ENCODE assay signal across 8 cellular contexts in the genomic region with DNA sequence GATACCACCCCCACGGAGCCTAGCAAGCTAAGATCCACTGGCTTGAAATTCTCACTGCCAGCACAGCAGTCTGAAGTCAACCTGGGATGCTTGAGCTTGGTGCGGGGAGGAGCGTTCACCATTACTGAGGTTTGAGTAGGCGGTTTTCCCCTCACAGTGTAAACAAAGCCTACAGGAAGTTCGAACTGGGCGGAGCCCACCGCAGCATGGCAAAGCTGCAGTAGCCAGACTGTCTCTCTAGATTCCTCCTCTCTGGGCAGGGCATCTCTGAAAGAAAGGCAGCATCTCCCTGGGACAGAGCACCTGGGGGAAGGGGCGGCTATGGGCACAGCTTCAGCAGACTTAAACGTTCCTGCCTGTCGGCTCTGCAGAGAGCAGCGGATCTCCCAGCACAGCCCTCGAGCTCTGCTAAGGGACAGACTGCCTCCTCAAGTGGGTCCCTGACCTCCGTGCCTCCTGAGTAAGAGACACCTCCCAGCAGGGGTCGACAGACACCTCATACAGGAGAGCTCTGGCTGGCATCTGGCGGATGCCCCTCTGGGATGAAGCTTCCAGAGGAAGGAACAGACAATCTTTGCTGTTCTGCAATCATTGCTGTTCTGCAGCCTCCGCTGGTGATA. TPM values are rescaled to one million over a fixed set of nuclear protein-coding genes. Genes with fewer than 3 reads are reported as not detected.
DNase-seq lines count a peak whose midpoint lies in the region; ATAC-seq, FAIRE-seq and TF ChIP-seq lines count a peak whose summit lies in the region.
"Not testable (repeated sequence)": the region's sequence is repeated elsewhere in the genome, so short reads cannot be mapped to it uniquely, and the experiment has no call there.

No MANE protein-coding gene starts in this region.

- not testable (repeated sequence) for H3K27me3 ChIP-seq in MM.1S (replicated peaks; ENCODE audit: insufficient read depth, low read length); endodermal cell (ENCODE audit: control insufficient read depth, insufficient read depth, low read length, poor library complexity, severe bottlenecking); smooth muscle cell (ENCODE audit: low read depth)
- peaks cover 0 to 11% (median 0%) of the 10 kb centered on the region in 3 donors for H3K27me3 ChIP-seq in stomach

- H3K27ac ChIP-seq in MM.1S (ENCODE audit: low read length), result peak overlapping the region; percentile 53; the same call in 1 of the 2 replicates
- H3K27ac ChIP-seq in endodermal cell (ENCODE audit: low read depth, low read length); smooth muscle cell (ENCODE audit: low read depth); stomach: not testable (repeated sequence)

- H3K27me3 Mint-ChIP-seq in endodermal cell (ENCODE audit: insufficient read depth), result not testable (repeated sequence)

- not testable (repeated sequence) for H3K27ac Mint-ChIP-seq in endodermal cell

- H3K4me3 ChIP-seq in MM.1S (ENCODE audit: low read length), result peak overlapping the region; percentile 38; the same call in 1 of the 2 replicates
- not testable (repeated sequence) for H3K4me3 ChIP-seq in endodermal cell (ENCODE audit: low read length); smooth muscle cell; stomach

- not testable (repeated sequence) for H3K9me3 Mint-ChIP-seq in endodermal cell

- peak; percentile 23 for TF ChIP-seq CTCF in MM.1S (IDR thresholded peaks at IDR 0.05; ENCODE audit: low read length)
- not testable (repeated sequence) for TF ChIP-seq CTCF in endodermal cell (conservative IDR thresholded peaks at IDR 0.05); smooth muscle cell (IDR thresholded peaks at IDR 0.05; ENCODE audit: borderline replicate concordance, insufficient read depth, poor library complexity, severe bottlenecking); stomach (IDR thresholded peaks at IDR 0.05)

- H3F3A ChIP-seq in MM.1S (ENCODE audit: insufficient read depth, low read length); smooth muscle cell (ENCODE audit: low read depth): not testable (repeated sequence)

- H3K4me3 Mint-ChIP-seq in endodermal cell, result not testable (repeated sequence)

- not testable (repeated sequence) for H3K4me1 Mint-ChIP-seq in endodermal cell

- H3K9me3 ChIP-seq in MM.1S (replicated peaks; ENCODE audit: insufficient read depth, low read length); endodermal cell (ENCODE audit: control insufficient read depth, low read length); smooth muscle cell (replicated peaks; ENCODE audit: low read depth); stomach: not testable (repeated sequence)

- H3K4me1 ChIP-seq in MM.1S (ENCODE audit: low read length), result peaks cover 21% of the 10 kb centered on the region
- not testable (repeated sequence) for H3K4me1 ChIP-seq in endodermal cell (ENCODE audit: control insufficient read depth, insufficient read depth, low read length); smooth muscle cell (ENCODE audit: low read depth); stomach

- intact Hi-C loops in stomach (cut with DNase I; ENCODE audit: low total_unique reads), result not testable (repeated sequence)

- FAIRE-seq in GM18507 (lab: Jason Lieb, UNC), result peak; percentile 56

- not testable (repeated sequence) for TF ChIP-seq EP300 in stomach (IDR thresholded peaks at IDR 0.05)

- H3K36me3 Mint-ChIP-seq in endodermal cell (ENCODE audit: low read depth), result not testable (repeated sequence)

- peak; percentile 87 for ATAC-seq in HG02642 (IDR thresholded peaks at IDR 0.05; ENCODE audit: poor library complexity, unreplicated experiment)

- not testable (repeated sequence) for H3K36me3 ChIP-seq in MM.1S (replicated peaks; ENCODE audit: insufficient read depth, low read length); endodermal cell (ENCODE audit: control insufficient read depth, insufficient read depth, low read length); smooth muscle cell (ENCODE audit: low read depth); stomach

- DNase-seq in GM18507 (ENCODE audit: extremely low spot score, insufficient read length, low read depth); smooth muscle cell (lab: John Stamatoyannopoulos, UW; ENCODE audit: unreplicated experiment): not testable (repeated sequence)
- DNase-seq in MM.1S, result peak; percentile 90
- peak; percentile 16 to 87 (median 43) for DNase-seq in T-helper 1 cell
- peak; percentile 23 for DNase-seq in activated T-cell treated with anti-CD3 and anti-CD28 coated beads for 48 hours (ENCODE audit: low read depth)
- peak; percentile 73 for DNase-seq in endodermal cell
- DNase-seq in stomach, result peak; percentile 46

- not testable (repeated sequence) for H3K9me2 ChIP-seq in MM.1S (replicated peaks; ENCODE audit: insufficient read depth, low read length)

- H3K4me2 ChIP-seq in MM.1S (ENCODE audit: low read depth, low read length) (peak overlapping the region; percentile 54; the same call in 1 of the 2 replicates), smooth muscle cell (peak overlapping the region; percentile 17)

- not testable (repeated sequence) for TF ChIP-seq POLR2A in stomach (IDR thresholded peaks at IDR 0.05)

- not testable (repeated sequence) for H4K20me1 ChIP-seq in MM.1S (ENCODE audit: insufficient read depth, low read length); smooth muscle cell (ENCODE audit: low read depth)

- H2AFZ ChIP-seq in MM.1S (ENCODE audit: low read length), result peak overlapping the region; percentile 68
- H2AFZ ChIP-seq in smooth muscle cell (ENCODE audit: low read depth), result not testable (repeated sequence)

- WGBS in endodermal cell (ENCODE audit: insufficient coverage in 1 of 2, insufficient read length in 1 of 2), 2 experiments, result 72 to 74% methylated on average over 12 to 16 of the region's 16 CpGs
- 61% methylated on average over 16 of the region's 16 CpGs for WGBS in smooth muscle cell (ENCODE audit: low lambda C conversion rate)
- WGBS in stomach, 5 donors, result 37 to 46% (median 41%) methylated on average over 9 to 16 of the region's 16 CpGs

- not testable (repeated sequence) for H3K9ac ChIP-seq in MM.1S (ENCODE audit: low read length); endodermal cell (ENCODE audit: extremely low read depth, low read length, poor library complexity, severe bottlenecking); smooth muscle cell (ENCODE audit: low read depth)

- H3K79me2 ChIP-seq in MM.1S (ENCODE audit: low read length); smooth muscle cell (ENCODE audit: low read depth): not testable (repeated sequence)

RNA-seq across cellular contexts. Expression of a gene that starts 34.6 kb away (rescaled TPM):
- total RNA-seq in endodermal cell (10 to 100 TPM; 52.8 to 71.6 TPM), smooth muscle cell (25.4 and 28.3 TPM in 2 replicates), stomach (10 to 100 TPM in 3 of 5 donors, 1 to 10 TPM in 2; 4.5 to 34.1 (median 10.5) TPM)
- polyA plus RNA-seq in endodermal cell (2013, experiment 1 of 2), result 58.3 TPM
- polyA plus RNA-seq in endodermal cell (2013, experiment 2 of 2), result 54.8 TPM
- polyA plus RNA-seq in smooth muscle cell (7.9 and 8.2 TPM in 2 replicates), stomach (1 to 10 TPM; 3.5 to 5.7 (median 4.7) TPM)
